Comparison of ENCODE assay signal across 8 cellular contexts in the genomic region with DNA sequence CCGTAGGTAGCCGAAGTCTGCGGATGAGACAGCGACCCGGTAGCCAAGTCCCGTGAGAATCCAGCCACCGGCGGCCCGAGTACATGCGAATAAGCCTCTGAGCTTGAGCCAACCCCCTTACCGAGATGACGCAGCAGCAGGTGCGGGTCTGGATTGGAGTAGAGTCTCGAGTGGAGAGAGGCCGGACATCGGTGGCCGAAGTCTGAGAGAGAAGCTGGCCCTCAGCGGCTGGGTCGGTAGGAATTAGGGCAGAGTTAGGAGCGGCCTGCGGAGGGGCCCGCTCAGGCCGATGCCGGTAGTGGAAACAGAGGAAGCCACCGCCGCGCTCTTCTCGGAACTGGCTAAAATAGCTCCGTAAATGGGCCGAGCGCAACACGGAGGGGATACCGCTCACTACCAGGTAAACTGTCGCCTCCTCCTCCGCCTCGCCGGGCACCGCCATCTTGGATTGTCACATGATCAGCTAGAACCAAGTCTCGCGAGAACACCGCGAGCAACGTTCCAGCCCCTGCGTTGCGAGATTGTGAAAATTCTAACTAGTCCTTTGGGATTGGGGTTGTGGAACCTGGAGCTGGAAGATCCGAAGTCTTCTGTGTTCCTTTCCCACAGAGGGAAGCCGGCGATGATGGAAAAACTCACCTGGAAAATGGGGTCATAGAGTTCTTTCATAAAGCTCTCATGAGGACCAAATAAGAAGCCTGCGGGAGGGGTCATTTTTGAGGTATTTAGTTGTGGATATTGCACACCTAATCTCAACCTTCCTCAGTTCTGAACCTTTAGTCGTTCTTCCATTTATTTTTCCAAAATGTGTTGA. TPM values are rescaled to one million over a fixed set of nuclear protein-coding genes. Genes with fewer than 3 reads are reported as not detected.
DNase-seq lines count a peak whose midpoint lies in the region; ATAC-seq and TF ChIP-seq lines count a peak whose summit lies in the region.

TSS of gene GPATCH3 (minus strand) at position 467 of the 814 bp plus-strand sequence. CDS start at position 442, 25 bp downstream.

- intact Hi-C loops in T-helper 1 cell treated with Interleukin-12 subunit alpha and Interleukin-12 subunit beta and Interleukin-4 antibody, amounts not matched to agents 30 ng/mL and 1 ng/mL, for 36 hours (cut with micrococcal nuclease): loop anchor here (1.0 to 5.0 kb wide), 3 partner anchors 10 to 92 kb away; partner anchors contain the start of genes GPN2, NUDC and TRNP1
- intact Hi-C loops in heart left ventricle (cut with DNase I) (no loop called here), thyroid gland (cut with DNase I) (no loop called here)

- H3K9ac ChIP-seq in parathyroid adenoma: peak within 1 kb of the TSS; percentile 43

- no peaks in the 10 kb centered on the region for H3K27me3 ChIP-seq in heart left ventricle
- H3K27me3 ChIP-seq in parathyroid adenoma (ENCODE audit: control insufficient read depth, insufficient read depth, low read length): no peaks in the 10 kb centered on the region
- no peaks in the 10 kb centered on the region for H3K27me3 ChIP-seq in thyroid gland

- H3K79me2 ChIP-seq in parathyroid adenoma: peaks cover 6% of the 10 kb centered on the region

- WGBS in heart left ventricle, 4 donors: 0 to 1% (median 1%) methylated on average over 35 to 50 of the region's 50 CpGs
- 0 to 1% methylated on average over 34 to 35 of the region's 50 CpGs for WGBS in thyroid gland, 2 donors

- H2AFZ ChIP-seq in parathyroid adenoma: peak within 1 kb of the TSS; percentile 91

- peak within 1 kb of the TSS; percentile 76 for H3K4me2 ChIP-seq in parathyroid adenoma (ENCODE audit: low read length)

- DNase-seq in EL (peak; percentile 92), NCI-H1436 treated with DMSO at 0.1 percent for 48 hours (lab: John Stamatoyannopoulos, UW) (peak; percentile 54), amniotic epithelial cell (ENCODE audit: low read depth) (peak; percentile 88), heart left ventricle (peak; percentile 91 to 96 (median 94)), thyroid gland (peak; percentile 92 to 94)

- H3K27ac ChIP-seq in heart left ventricle (peak within 1 kb of the TSS; percentile 45 to 91 (median 80)), parathyroid adenoma (peak within 1 kb of the TSS; percentile 78), thyroid gland (peak within 1 kb of the TSS; percentile 46 to 80 (median 80))

- H3K4me1 ChIP-seq in heart left ventricle (peaks cover 0 to 26% (median 12%) of the 10 kb centered on the region in 12 donors), parathyroid adenoma (peaks cover 4% of the 10 kb centered on the region), thyroid gland (peaks cover 9 to 11% of the 10 kb centered on the region in 2 donors)

- ATAC-seq in HG02571 (IDR thresholded peaks at IDR 0.05; ENCODE audit: unreplicated experiment): peak; percentile 74
- ATAC-seq in heart left ventricle: peak; percentile 76 to 93 (median 92)

- H3K36me3 ChIP-seq in heart left ventricle (peaks cover 0 to 37% (median 32%) of the 10 kb centered on the region in 9 donors), parathyroid adenoma (ENCODE audit: control insufficient read depth, insufficient read depth, low read length) (no peaks in the 10 kb centered on the region), thyroid gland (peaks cover 5 to 11% of the 10 kb centered on the region in 2 donors)

- TF ChIP-seq CTCF in heart left ventricle (IDR thresholded peaks at IDR 0.05): no peak
- no peak for TF ChIP-seq CTCF in parathyroid adenoma (IDR thresholded peaks at IDR 0.05)
- TF ChIP-seq CTCF in thyroid gland (IDR thresholded peaks at IDR 0.05): peak in 1 of 6 experiments; percentile 8

- H3K4me3 ChIP-seq in heart left ventricle: peak within 1 kb of the TSS; percentile 40 to 98 (median 86)
- peak within 1 kb of the TSS; percentile 78 for H3K4me3 ChIP-seq in parathyroid adenoma (ENCODE audit: low read depth, low read length)
- peak within 1 kb of the TSS; percentile 70 for H3K4me3 ChIP-seq in thyroid gland (replicated peaks in 1 of 3)

- TF ChIP-seq POLR2A in heart left ventricle (IDR thresholded peaks at IDR 0.05): peak in 1 of 2 donors; percentile 47
- TF ChIP-seq POLR2A in thyroid gland (IDR thresholded peaks at IDR 0.05): peak in 1 of 2 donors; percentile 72

- H3K9me3 ChIP-seq in heart left ventricle (no peaks in the 10 kb centered on the region), parathyroid adenoma (ENCODE audit: control insufficient read depth, low read length) (no peaks in the 10 kb centered on the region), thyroid gland (no peaks in the 10 kb centered on the region)

RNA-seq across cellular contexts. Expression of gene GPATCH3, which starts in this region (rescaled TPM):
- 14.8 and 19.0 TPM in 2 replicates for total RNA-seq in T-helper 1 cell treated with Interleukin-12 subunit alpha and Interleukin-12 subunit beta and Interleukin-4 antibody, amounts not matched to agents 30 ng/mL and 1 ng/mL, for 36 hours
- total RNA-seq in heart left ventricle (10 to 100 TPM in 3 of 9 donors, 1 to 10 TPM in 6; 6.0 to 14.9 (median 9.0) TPM), thyroid gland (10 to 100 TPM in 3 of 4 donors, 1 to 10 TPM in 1; 8.6 to 12.5 (median 11.6) TPM)
- 10 to 100 TPM in 1 of 2 donors, 1 to 10 TPM in 1; 7.7 to 11.7 TPM for polyA plus RNA-seq in heart left ventricle

Comparison
In these comparisons a context has a peak if more than half of its experiments do, and no peak if none do; other contexts are left out.
1. Peak in every context shown above with its lines: DNase-seq, ATAC-seq, H3K4me3 ChIP-seq and H3K27ac ChIP-seq.